18 cellular contexts compared by ENCODE assay signal in the genomic region with DNA sequence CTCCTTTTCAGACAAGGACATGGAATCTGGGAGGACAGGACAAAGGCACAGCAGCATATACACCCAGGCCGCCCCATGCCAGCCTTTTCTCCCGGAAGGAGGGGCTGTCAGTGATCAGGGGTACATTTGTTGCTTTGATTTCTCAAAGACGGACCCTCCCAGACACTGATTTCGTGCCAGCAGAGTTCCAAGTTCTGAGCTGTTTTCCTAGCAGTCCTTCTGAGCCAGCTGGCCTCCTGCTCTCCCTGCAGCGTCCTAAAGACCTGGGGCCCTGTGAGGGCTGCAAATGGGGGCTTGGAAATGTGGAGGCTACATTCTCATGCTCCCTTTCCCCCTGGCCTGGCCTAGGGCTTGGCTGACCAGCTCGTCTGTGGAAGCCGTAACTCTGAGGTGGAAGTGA.
"Had no signal": no experiment of that assay in that cellular context is flagged by ENCODE, and none has a peak within 500 bp of the region (broad histone marks: within the 10 kb centered on the region; RNA-seq: fewer than 3 reads in every experiment).

No MANE protein-coding gene starts in this region.

- H3K27ac Mint-ChIP-seq: activated T-helper 2 cell treated with anti-CD3 and anti-CD28 coated beads, Interferon-gamma antibody, Interleukin-2, Interleukin-4, amounts not matched to agents 10 μg/mL and 5 μg/mL and 100 μg/mL, durations not matched to agents 14 hours and 24 hours and 36 hours had no signal

- H3K27me3 Mint-ChIP-seq: effector memory CD8-positive, alpha-beta T cell; naive thymus-derived CD4-positive, alpha-beta T cell had no signal

- DNase-seq: activated CD4-positive, alpha-beta T cell treated with anti-CD3 and anti-CD28 coated beads, Interleukin-2, amount 50 U/mL, for 1 hour; activated CD8-positive, alpha-beta memory T cell treated with anti-CD3 and anti-CD28 coated beads for 24 hours; activated naive CD4-positive, alpha-beta T cell treated with anti-CD3 and anti-CD28 coated beads, Interleukin-2, amount 50 U/mL, for 16 hours; effector memory CD8-positive, alpha-beta T cell; heart right ventricle; mucosa of descending colon; naive thymus-derived CD4-positive, alpha-beta T cell; retina; stimulated activated CD4-positive, alpha-beta T cell treated with anti-CD3 and anti-CD28 coated beads, Interleukin-15, amount 100 ng/mL, for 24 hours; stimulated activated CD4-positive, alpha-beta T cell treated with anti-CD3 and anti-CD28 coated beads, Interleukin-4, amount 100 ng/mL, for 1 hour; stimulated activated naive CD8-positive, alpha-beta T cell treated with anti-CD3 and anti-CD28 coated beads, Interleukin-15, Interleukin-2, amounts not matched to agents 100 U/mL and 50 U/mL, for 24 hours; T-helper 9 cell; transverse colon had no signal

- H3K27ac ChIP-seq: cardiac muscle cell, gastroesophageal sphincter, heart right ventricle, transverse colon had no signal

- H3K9me3 Mint-ChIP-seq: activated T-helper 2 cell treated with anti-CD3 and anti-CD28 coated beads, Interferon-gamma antibody, Interleukin-2, Interleukin-4, amounts not matched to agents 10 μg/mL and 5 μg/mL and 100 μg/mL, durations not matched to agents 14 hours and 24 hours and 36 hours; effector memory CD8-positive, alpha-beta T cell; naive thymus-derived CD4-positive, alpha-beta T cell had no signal

- H3K4me3 Mint-ChIP-seq: effector memory CD8-positive, alpha-beta T cell; naive thymus-derived CD4-positive, alpha-beta T cell had no signal

- ATAC-seq: activated CD4-positive, CD25-positive, alpha-beta regulatory T cell treated with anti-CD3 and anti-CD28 coated beads, Interleukin-2, amount 50 U/mL, for 24 hours; effector memory CD8-positive, alpha-beta T cell; gastroesophageal sphincter; left lobe of liver; stimulated activated naive CD8-positive, alpha-beta T cell treated with anti-CD3 and anti-CD28 coated beads, Interleukin-15, Interleukin-2, amounts not matched to agents 100 U/mL and 50 U/mL, for 24 hours had no signal
